ENCODE assay signal across 20 cellular contexts in the genomic region with DNA sequence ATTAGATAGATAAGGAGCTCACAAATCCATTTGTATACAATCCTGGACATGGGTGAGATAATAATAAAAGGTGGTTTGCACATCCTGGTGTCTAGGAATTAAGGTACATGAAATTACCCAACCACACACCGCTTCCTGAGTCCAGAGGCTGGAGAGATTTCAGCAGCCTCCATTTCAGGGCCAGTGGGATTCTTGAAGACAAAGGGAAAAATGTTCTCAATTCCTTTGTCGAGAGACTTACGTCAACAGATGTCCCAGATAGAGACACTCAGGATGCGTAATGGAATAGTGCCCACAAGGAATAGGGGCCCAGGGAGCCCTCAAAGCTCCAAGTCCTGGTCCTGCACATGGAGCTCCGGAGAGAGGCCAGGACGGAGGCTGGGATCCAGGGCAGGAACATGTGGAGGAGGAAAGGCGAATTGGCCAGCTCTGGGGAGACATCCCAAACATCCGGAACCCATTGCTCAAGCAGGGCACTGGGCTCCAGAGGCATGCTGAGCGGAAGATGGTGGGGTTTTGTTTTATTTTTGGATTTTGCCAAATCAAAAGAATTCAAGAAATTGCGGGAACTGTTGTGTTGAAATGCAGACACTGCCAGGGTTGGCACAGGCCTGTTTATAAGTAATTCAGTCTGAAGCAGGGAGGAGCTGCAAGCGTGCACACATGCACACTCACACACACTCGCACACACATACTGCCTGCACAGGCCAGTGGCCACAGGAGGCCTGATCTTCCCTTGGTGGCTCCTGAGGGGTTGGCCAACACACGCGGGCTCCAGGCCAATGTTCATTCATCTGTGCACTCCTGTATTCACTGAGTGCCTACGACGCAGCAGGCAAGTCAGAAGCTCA.
A peak's percentile ranks its signal among the peaks of the same experiment; 100 is the strongest.
DNase-seq lines count a peak whose midpoint lies in the region; ATAC-seq and TF ChIP-seq lines count a peak whose summit lies in the region.
"Had no signal": no experiment of that assay in that cellular context is flagged by ENCODE, and none has a peak within 500 bp of the region (broad histone marks: within the 10 kb centered on the region; RNA-seq: fewer than 3 reads in every experiment).

No MANE protein-coding gene starts in this region.

- ATAC-seq in activated naive CD4-positive, alpha-beta T cell treated with anti-CD3 and anti-CD28 coated beads, Interleukin-2, amount 50 U/mL, for 72 hours, result no peak
- ATAC-seq in GM21447 (IDR thresholded peaks at IDR 0.05; ENCODE audit: unreplicated experiment), result no peak
- ATAC-seq in HG02884 (IDR thresholded peaks at IDR 0.05; ENCODE audit: unreplicated experiment), result no peak
- ATAC-seq: activated CD4-positive, CD25-positive, alpha-beta regulatory T cell treated with anti-CD3 and anti-CD28 coated beads, Interleukin-2, amount 50 U/mL, for 24 hours; CD8-positive, alpha-beta T cell; K562; naive thymus-derived CD8-positive, alpha-beta T cell; T-helper 17 cell had no signal

- peaks cover 3% of the 10 kb centered on the region for H3K27me3 Mint-ChIP-seq in activated naive CD4-positive, alpha-beta T cell treated with anti-CD3 and anti-CD28 coated beads, Interleukin-2, amount 50 U/mL, for 24 hours

- TF ChIP-seq CTCF in fibroblast of the aortic adventitia (IDR thresholded peaks at IDR 0.05; ENCODE audit: insufficient read depth, low read length), result no peak

- H3K4me1 Mint-ChIP-seq in activated naive CD4-positive, alpha-beta T cell treated with anti-CD3 and anti-CD28 coated beads, Interleukin-2, amount 50 U/mL, for 24 hours, result no peaks in the 10 kb centered on the region
- H3K4me1 Mint-ChIP-seq: memory B cell; stimulated activated memory B cell treated with anti-CD40 and anti-IgM and Interleukin-4, amounts not matched to agents 10 μg/mL and 1 μg/mL and 100 μg/mL, for 72 hours; T-helper 17 cell had no signal

- no peak overlapping the region for H3K4me3 ChIP-seq in fibroblast of the aortic adventitia (ENCODE audit: low read depth, low read length)
- H3K4me3 ChIP-seq: K562, tibial nerve had no signal

- H3K9me3 Mint-ChIP-seq in activated naive CD4-positive, alpha-beta T cell treated with anti-CD3 and anti-CD28 coated beads, Interleukin-2, amount 50 U/mL, for 24 hours, result no peaks in the 10 kb centered on the region
- peaks cover 0 to 5% of the 10 kb centered on the region in 2 donors for H3K9me3 Mint-ChIP-seq in activated naive CD4-positive, alpha-beta T cell treated with anti-CD3 and anti-CD28 coated beads, Interleukin-2, amount 50 U/mL, for 72 hours
- H3K9me3 Mint-ChIP-seq: activated T-helper 1 cell treated with anti-CD3 and anti-CD28 coated beads, Interleukin-12 subunit alpha, Interleukin-12 subunit beta, Interleukin-2, Interleukin-4 antibody, amounts not matched to agents 30 ng/mL and 10 ng/mL and 1 ng/mL, durations not matched to agents 14 hours and 24 hours and 36 hours; CD8-positive, alpha-beta T cell; memory B cell; stimulated activated memory B cell treated with anti-CD40 and anti-IgM and Interleukin-4, amounts not matched to agents 10 μg/mL and 1 μg/mL and 100 μg/mL, for 72 hours had no signal

- H3K27ac Mint-ChIP-seq in activated naive CD4-positive, alpha-beta T cell treated with anti-CD3 and anti-CD28 coated beads, Interleukin-2, amount 50 U/mL, for 24 hours, result peak overlapping the region; percentile 18
- H3K27ac Mint-ChIP-seq in activated naive CD4-positive, alpha-beta T cell treated with anti-CD3 and anti-CD28 coated beads, Interleukin-2, amount 50 U/mL, for 72 hours, result no peak overlapping the region
- H3K27ac Mint-ChIP-seq: activated T-helper 1 cell treated with anti-CD3 and anti-CD28 coated beads, Interleukin-12 subunit alpha, Interleukin-12 subunit beta, Interleukin-2, Interleukin-4 antibody, amounts not matched to agents 30 ng/mL and 10 ng/mL and 1 ng/mL, durations not matched to agents 14 hours and 24 hours and 36 hours; CD8-positive, alpha-beta T cell; memory B cell; naive thymus-derived CD8-positive, alpha-beta T cell; stimulated activated memory B cell treated with anti-CD40 and anti-IgM and Interleukin-4, amounts not matched to agents 10 μg/mL and 1 μg/mL and 100 μg/mL, for 72 hours; T-helper 17 cell had no signal

- H3K4me3 Mint-ChIP-seq in activated naive CD4-positive, alpha-beta T cell treated with anti-CD3 and anti-CD28 coated beads, Interleukin-2, amount 50 U/mL, for 24 hours, result no peak overlapping the region
- H3K4me3 Mint-ChIP-seq: activated T-helper 1 cell treated with anti-CD3 and anti-CD28 coated beads, Interleukin-12 subunit alpha, Interleukin-12 subunit beta, Interleukin-2, Interleukin-4 antibody, amounts not matched to agents 30 ng/mL and 10 ng/mL and 1 ng/mL, durations not matched to agents 14 hours and 24 hours and 36 hours; CD8-positive, alpha-beta T cell; memory B cell; naive thymus-derived CD8-positive, alpha-beta T cell; stimulated activated memory B cell treated with anti-CD40 and anti-IgM and Interleukin-4, amounts not matched to agents 10 μg/mL and 1 μg/mL and 100 μg/mL, for 72 hours; T-helper 17 cell had no signal

- H3K36me3 Mint-ChIP-seq in activated naive CD4-positive, alpha-beta T cell treated with anti-CD3 and anti-CD28 coated beads, Interleukin-2, amount 50 U/mL, for 24 hours, result no peaks in the 10 kb centered on the region
- H3K36me3 Mint-ChIP-seq in activated naive CD4-positive, alpha-beta T cell treated with anti-CD3 and anti-CD28 coated beads, Interleukin-2, amount 50 U/mL, for 72 hours, result no peaks in the 10 kb centered on the region
- H3K36me3 Mint-ChIP-seq: CD8-positive, alpha-beta T cell; memory B cell; stimulated activated memory B cell treated with anti-CD40 and anti-IgM and Interleukin-4, amounts not matched to agents 10 μg/mL and 1 μg/mL and 100 μg/mL, for 72 hours had no signal

- DNase-seq in activated naive CD4-positive, alpha-beta T cell treated with anti-CD3 and anti-CD28 coated beads, Interleukin-2, amount 50 U/mL, for 72 hours (ENCODE audit: low spot score in 2 of 2), result no peak
- peak; percentile 53 for DNase-seq in NCI-H2171 treated with DMSO at 0.1 percent for 48 hours (lab: John Stamatoyannopoulos, UW)
- peak; percentile 35 for DNase-seq in fibroblast of the aortic adventitia (ENCODE audit: low read depth)
- no peak for DNase-seq in NCI-H1048 (lab: John Stamatoyannopoulos, UW)
- DNase-seq in SHP77 (lab: John Stamatoyannopoulos, UW), result no peak
- DNase-seq: CD8-positive, alpha-beta T cell; effector CD4-positive, alpha-beta T cell; naive thymus-derived CD8-positive, alpha-beta T cell; NCI-H226; SHP77 treated with DMSO at 0.1 percent for 48 hours; T-helper 17 cell had no signal

Comparison
In these comparisons a context has a peak if more than half of its experiments do, and no peak if none do; other contexts are left out.
1. DNase-seq: peak in NCI-H2171 treated with DMSO at 0.1 percent for 48 hours (single experiment) and fibroblast of the aortic adventitia (single experiment); none in activated naive CD4-positive, alpha-beta T cell treated with anti-CD3 and anti-CD28 coated beads, Interleukin-2, amount 50 U/mL, for 72 hours (0 of 2), NCI-H1048 (single experiment) and SHP77 (0 of 2).